Comparison of ENCODE assay signal across 8 cellular contexts in the genomic region with DNA sequence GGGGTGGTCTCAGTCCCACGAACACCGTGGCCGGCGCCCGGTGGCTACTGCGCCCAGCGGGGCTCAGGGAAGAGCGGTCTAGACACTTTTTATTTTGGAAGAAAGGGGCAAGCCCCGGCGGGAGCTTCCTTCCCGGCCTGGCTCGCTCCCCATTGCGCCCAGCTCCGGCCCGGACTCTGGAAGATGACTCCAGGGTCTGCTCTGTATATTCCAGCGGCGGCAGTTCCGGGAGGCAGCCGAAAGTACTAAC.
A peak's percentile ranks its signal among the peaks of the same experiment; 100 is the strongest.
DNase-seq lines count a peak whose midpoint lies in the region; ATAC-seq and TF ChIP-seq lines count a peak whose summit lies in the region.

No MANE protein-coding gene starts in this region.

- no peak overlapping the region for H3T11ph ChIP-seq in H9 (ENCODE audit: low read length)

- H3K4me3 ChIP-seq in cardiac muscle cell (peak overlapping the region; percentile 48), rectal smooth muscle tissue (ENCODE audit: low read length) (peak overlapping the region; percentile 70)

- no peak for ATAC-seq in GM21723 (IDR thresholded peaks at IDR 0.05; ENCODE audit: unreplicated experiment)
- no peak for ATAC-seq in GM21619 (IDR thresholded peaks at IDR 0.05; ENCODE audit: unreplicated experiment)

- no peaks in the 10 kb centered on the region for H3K79me2 ChIP-seq in H9 (ENCODE audit: insufficient read depth, low read length)

- no peak overlapping the region for H4K8ac ChIP-seq in H9 (replicated peaks; ENCODE audit: insufficient read length, low read depth, low read length)

- H3K36me3 ChIP-seq in cardiac muscle cell, result no peaks in the 10 kb centered on the region
- H3K36me3 ChIP-seq in rectal smooth muscle tissue (ENCODE audit: control insufficient read depth, insufficient read depth, low read length), result no peaks in the 10 kb centered on the region

- no peak for DNase-seq in H9
- no peak for DNase-seq in activated CD4-positive, alpha-beta memory T cell treated with anti-CD3 and anti-CD28 coated beads, Interleukin-2, amount 10 ng/mL, durations not matched to agents 7 days and 5 days
- no peak for DNase-seq in cardiac muscle cell (ENCODE audit: low read depth in 1 of 2, low spot score in 1 of 2)
- no peak for DNase-seq in amniotic stem cell (lab: John Stamatoyannopoulos, UW)
- no peak for DNase-seq in DMS79 (lab: John Stamatoyannopoulos, UW)

- WGBS in H9 (ENCODE audit: extremely low coverage, insufficient read length, low lambda C conversion rate), result no CpG with 5 or more reads among the region's 19 CpGs

- H3K18ac ChIP-seq in H9 (ENCODE audit: insufficient read length, low read depth, low read length), result no peak overlapping the region

- H2AK5ac ChIP-seq in H9 (ENCODE audit: insufficient read length, low read length), result no peak overlapping the region

- H3K4me1 Mint-ChIP-seq in H9, result peaks cover 16 to 22% of the 10 kb centered on the region in 2 experiments
- peaks cover 33% of the 10 kb centered on the region for H3K4me1 Mint-ChIP-seq in activated CD4-positive, alpha-beta memory T cell treated with anti-CD3 and anti-CD28 coated beads, Interleukin-2, amount 10 ng/mL, durations not matched to agents 7 days and 5 days

- no peak overlapping the region for H3K14ac ChIP-seq in H9 (ENCODE audit: insufficient read depth, low read length)

- H3K9me3 Mint-ChIP-seq in H9, result peaks cover 5 to 6% of the 10 kb centered on the region in 2 experiments; a peak in 3 of 5 replicates
- H3K9me3 Mint-ChIP-seq in activated CD4-positive, alpha-beta memory T cell treated with anti-CD3 and anti-CD28 coated beads, Interleukin-2, amount 10 ng/mL, durations not matched to agents 7 days and 5 days, result no peaks in the 10 kb centered on the region

- peak overlapping the region; percentile 81 to 93 for H3K4me3 Mint-ChIP-seq in H9
- H3K4me3 Mint-ChIP-seq in activated CD4-positive, alpha-beta memory T cell treated with anti-CD3 and anti-CD28 coated beads, Interleukin-2, amount 10 ng/mL, durations not matched to agents 7 days and 5 days, result peak overlapping the region; percentile 76

- no peaks in the 10 kb centered on the region; a peak in 1 of 7 replicates for H3K36me3 Mint-ChIP-seq in H9 (ENCODE audit: insufficient read depth in 1 of 3, low read depth in 3 of 3)
- H3K36me3 Mint-ChIP-seq in activated CD4-positive, alpha-beta memory T cell treated with anti-CD3 and anti-CD28 coated beads, Interleukin-2, amount 10 ng/mL, durations not matched to agents 7 days and 5 days (ENCODE audit: low read depth), result no peaks in the 10 kb centered on the region

- H2BK12ac ChIP-seq in H9 (ENCODE audit: insufficient read length, low read depth, low read length), result no peak overlapping the region

- H3K9me3 ChIP-seq in H9 (ENCODE audit: control insufficient read depth, low read depth, low read length), result no peaks in the 10 kb centered on the region
- H3K9me3 ChIP-seq in cardiac muscle cell (ENCODE audit: low read depth), result no peaks in the 10 kb centered on the region

- no peak overlapping the region for H3K23ac ChIP-seq in H9 (ENCODE audit: insufficient read length, low read depth, low read length)

- no peak for TF ChIP-seq CTCF in H9 (conservative IDR thresholded peaks at IDR 0.05)
- TF ChIP-seq CTCF in cardiac muscle cell (IDR thresholded peaks at IDR 0.05; ENCODE audit: low read depth, low read length), result no peak

- H3K4me1 ChIP-seq in H9 (ENCODE audit: insufficient read depth, low read length) (peaks cover 2% of the 10 kb centered on the region; the same call in 1 of the 2 replicates), cardiac muscle cell (ENCODE audit: low read depth) (peaks cover 6% of the 10 kb centered on the region), rectal smooth muscle tissue (ENCODE audit: control insufficient read depth, insufficient read depth, low read length) (no peaks in the 10 kb centered on the region)

- no peak overlapping the region for H4K91ac ChIP-seq in H9 (ENCODE audit: insufficient read length, low read depth, low read length)

- no peak overlapping the region for H3K4ac ChIP-seq in H9 (ENCODE audit: low read depth, low read length)

- no peak overlapping the region for H2BK120ac ChIP-seq in H9 (ENCODE audit: low read depth, low read length, poor library complexity, severe bottlenecking)

- H3K56ac ChIP-seq in H9 (ENCODE audit: insufficient read length, low read depth, low read length), result no peak overlapping the region

- H3K23me2 ChIP-seq in H9 (ENCODE audit: insufficient read length, low read depth, low read length, poor library complexity, severe bottlenecking), result peaks cover 35% of the 10 kb centered on the region

- H3K27me3 ChIP-seq in H9 (ENCODE audit: insufficient read depth, low read length), result peaks cover 15% of the 10 kb centered on the region; the same call in 1 of the 2 replicates
- H3K27me3 ChIP-seq in cardiac muscle cell, result peaks cover 91% of the 10 kb centered on the region
- H3K27me3 ChIP-seq in rectal smooth muscle tissue (ENCODE audit: control insufficient read depth, insufficient read depth, low read length), result peaks cover 10% of the 10 kb centered on the region

- H2BK20ac ChIP-seq in H9 (ENCODE audit: low read depth, low read length, poor library complexity, severe bottlenecking), result no peak overlapping the region

- H2BK5ac ChIP-seq in H9 (ENCODE audit: insufficient read length, low read length), result no peak overlapping the region

- H3K9ac ChIP-seq in H9 (ENCODE audit: extremely low read depth, insufficient read length, low read length) (peak overlapping the region; percentile 20), rectal smooth muscle tissue (ENCODE audit: low read length) (no peak overlapping the region)

- H3K79me1 ChIP-seq in H9 (ENCODE audit: insufficient read depth, low read depth, low read length, poor library complexity, severe bottlenecking), result no peaks in the 10 kb centered on the region

- POLR2A ChIA-PET in activated CD4-positive, alpha-beta memory T cell treated with anti-CD3 and anti-CD28 coated beads, Interleukin-2, amount 10 ng/mL, durations not matched to agents 7 days and 5 days (lab: Charles Lee), result interaction anchor here (1.3 to 7.9 kb wide), 7 partner anchors 19 to 442 kb away, joined by 5 to 173 read pairs (median 8); a partner anchor contains a TSS

- H3K4me2 ChIP-seq in H9 (ENCODE audit: insufficient read depth, insufficient read length, low read length), result peak overlapping the region; percentile 69

- CTCF ChIA-PET in activated CD4-positive, alpha-beta memory T cell treated with anti-CD3 and anti-CD28 coated beads, Interleukin-2, amount 10 ng/mL, durations not matched to agents 7 days and 5 days (lab: Charles Lee), result interaction anchor here (0.9 to 5.2 kb wide), 2 partner anchors 54 to 84 kb away, joined by 3 to 40 read pairs; no protein-coding TSS in a partner anchor

- no peak overlapping the region for H2AFZ ChIP-seq in H9 (ENCODE audit: low read length)

- peaks cover 3% of the 10 kb centered on the region for H4K20me1 ChIP-seq in H9 (ENCODE audit: control insufficient read depth, insufficient read depth, insufficient read length)

- peaks cover 85% of the 10 kb centered on the region for H3K27me3 Mint-ChIP-seq in H9 (ENCODE audit: low read depth)
- peaks cover 27% of the 10 kb centered on the region for H3K27me3 Mint-ChIP-seq in activated CD4-positive, alpha-beta memory T cell treated with anti-CD3 and anti-CD28 coated beads, Interleukin-2, amount 10 ng/mL, durations not matched to agents 7 days and 5 days

- no peak overlapping the region for H3K27ac Mint-ChIP-seq in H9
- no peak overlapping the region for H3K27ac Mint-ChIP-seq in activated CD4-positive, alpha-beta memory T cell treated with anti-CD3 and anti-CD28 coated beads, Interleukin-2, amount 10 ng/mL, durations not matched to agents 7 days and 5 days

- H3K27ac ChIP-seq in H9 (ENCODE audit: insufficient read length, low read depth, low read length) (no peak overlapping the region), cardiac muscle cell (no peak overlapping the region), rectal smooth muscle tissue (ENCODE audit: low read depth, low read length) (no peak overlapping the region)

- H2BK15ac ChIP-seq in H9 (ENCODE audit: low read depth, low read length), result no peak overlapping the region

- H4K5ac ChIP-seq in H9 (ENCODE audit: insufficient read length, low read depth, low read length), result no peak overlapping the region
